ENCODE assay signal across 3 cellular contexts in the genomic region with DNA sequence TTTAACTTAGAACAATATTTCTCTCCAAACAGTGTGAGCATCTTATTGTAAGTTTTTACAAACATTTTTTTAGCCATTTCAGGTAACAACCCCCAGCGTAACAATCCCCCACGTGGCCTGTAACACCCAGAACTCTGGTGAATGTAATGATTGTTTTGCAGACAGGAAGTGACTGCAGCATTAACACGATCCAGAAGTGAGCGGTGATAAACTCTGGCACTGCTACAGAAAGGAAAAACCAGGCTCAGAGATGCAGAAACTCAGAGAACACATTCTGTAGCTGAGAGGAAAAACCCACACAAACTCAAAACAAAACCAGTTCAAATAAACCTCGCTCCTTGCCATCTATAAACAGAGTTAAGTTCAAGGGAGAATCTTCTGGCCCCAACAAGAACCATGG.
TF ChIP-seq lines count a peak whose summit lies in the region.

No MANE protein-coding gene starts in this region.

TF ChIP-seq in SK-N-SH, 30 proteins besides CTCF, POLR2A, EP300 and RAD21 (continued from another document):
- TF ChIP-seq ZBTB33 (IDR thresholded peaks at IDR 0.05; ENCODE audit: borderline replicate concordance, low read depth) (no peak), CHD2 (IDR thresholded peaks at IDR 0.05; ENCODE audit: low read length, partially characterized antibody) (peak; percentile 37), RCOR1 (IDR thresholded peaks at IDR 0.05; ENCODE audit: low read length) (peak; percentile 35; the same call in 1 of the 2 replicates), MXI1 (IDR thresholded peaks at IDR 0.05; ENCODE audit: low read depth, low read length) (peak; percentile 26; the same call in 1 of the 2 replicates), PBX3 (IDR thresholded peaks at IDR 0.05) (no peak)
TF ChIP-seq in SK-N-SH: peak in this region for 4.

TF ChIP-seq in SK-N-SH treated with all-trans-retinoic acid at 6 μM for 48 hours, 23 proteins besides CTCF, POLR2A, EP300 and RAD21:
- TF ChIP-seq CSRNP3 (CRISPR knock-in tag; IDR thresholded peaks at IDR 0.05) (no peak), ISL1 (CRISPR knock-in tag; IDR thresholded peaks at IDR 0.05) (no peak), TCF4 (CRISPR knock-in tag; IDR thresholded peaks at IDR 0.05; ENCODE audit: borderline replicate concordance) (no peak), GLIS3 (CRISPR knock-in tag; IDR thresholded peaks at IDR 0.05) (no peak), TSHZ2 (CRISPR knock-in tag; IDR thresholded peaks at IDR 0.05) (no peak), ZNF70 (CRISPR knock-in tag; IDR thresholded peaks at IDR 0.05) (no peak), ZC3H10 (CRISPR knock-in tag; IDR thresholded peaks at IDR 0.05) (no peak), CSDC2 (CRISPR knock-in tag; IDR thresholded peaks at IDR 0.05) (no peak), CREB5 (CRISPR knock-in tag; IDR thresholded peaks at IDR 0.05; ENCODE audit: low read depth) (no peak)

TF ChIP-seq in endothelial cell of umbilical vein, 7 proteins besides CTCF, POLR2A, EP300 and RAD21 (continued from another document):
- TF ChIP-seq EZH2 (IDR thresholded peaks at IDR 0.05; ENCODE audit: borderline replicate concordance, low read depth, low read length, severe bottlenecking) (no peak), MYC (IDR thresholded peaks at IDR 0.05; ENCODE audit: low read depth, low read length) (no peak)
